ENCODE assay signal across 22 cellular contexts in genomic region chr7:153430931-153431330, GRCh38.
"Had no signal": no experiment of that assay in that cellular context is flagged by ENCODE, and none has a peak within 500 bp of the region (broad histone marks: within the 10 kb centered on the region; RNA-seq: fewer than 3 reads in every experiment).

No MANE protein-coding gene starts in this region.

- DNase-seq: activated CD4-positive, alpha-beta T cell treated with anti-CD3 and anti-CD28 coated beads for 4 hours; activated CD4-positive, alpha-beta T cell treated with anti-CD3 and anti-CD28 coated beads, Interleukin-2, amount 50 U/mL, for 48 hours; activated CD4-positive, CD25-positive, alpha-beta regulatory T cell; activated CD8-positive, alpha-beta memory T cell treated with anti-CD3 and anti-CD28 coated beads, Interleukin-2, amount 50 U/mL, for 48 hours; activated naive CD4-positive, alpha-beta T cell treated with Interleukin-2 at 50 U/mL for 16 hours; activated naive CD8-positive, alpha-beta T cell treated with anti-CD3 and anti-CD28 coated beads for 36 hours; activated T-cell treated with anti-CD3 and anti-CD28 coated beads, Interleukin-2, amount 50 U/mL, for 4 hours; central memory CD4-positive, alpha-beta T cell; effector memory CD4-positive, alpha-beta T cell; immature natural killer cell; natural killer cell; stimulated activated CD4-positive, alpha-beta T cell treated with anti-CD3 and anti-CD28 coated beads, Interleukin-2, amount 100 ng/mL, for 48 hours; stimulated activated CD8-positive, alpha-beta memory T cell treated with anti-CD3 and anti-CD28 coated beads, Interleukin-4, amount 100 ng/mL, for 48 hours; stimulated activated naive B cell treated with anti-CD40 and anti-IgM and Interleukin-4, amounts not matched to agents 10 μg/mL and 1 μg/mL and 100 μg/mL, for 72 hours; T-helper 9 cell; testis; trophoblast cell; uterus had no signal

- H3K4me3 ChIP-seq: esophagus muscularis mucosa, lung, testis, uterus had no signal

- H3K4me3 Mint-ChIP-seq: activated naive CD8-positive, alpha-beta T cell treated with anti-CD3 and anti-CD28 coated beads for 36 hours; activated T-cell treated with anti-CD3 and anti-CD28 coated beads, Interleukin-2, amount 50 U/mL, for 4 hours; immature natural killer cell; mesothelial cell of epicardium; natural killer cell; stimulated activated naive B cell treated with anti-CD40 and anti-IgM and Interleukin-4, amounts not matched to agents 10 μg/mL and 1 μg/mL and 100 μg/mL, for 72 hours had no signal

- H3K27me3 ChIP-seq: esophagus muscularis mucosa, testis, uterus had no signal

- H3K4me1 ChIP-seq: esophagus muscularis mucosa, testis, uterus had no signal

- H3K27me3 Mint-ChIP-seq: activated naive CD8-positive, alpha-beta T cell treated with anti-CD3 and anti-CD28 coated beads for 36 hours; progenitor cell of endocrine pancreas; stimulated activated naive B cell treated with anti-CD40 and anti-IgM and Interleukin-4, amounts not matched to agents 10 μg/mL and 1 μg/mL and 100 μg/mL, for 72 hours had no signal

- H3K36me3 Mint-ChIP-seq: activated naive CD8-positive, alpha-beta T cell treated with anti-CD3 and anti-CD28 coated beads for 36 hours; immature natural killer cell; natural killer cell; stimulated activated naive B cell treated with anti-CD40 and anti-IgM and Interleukin-4, amounts not matched to agents 10 μg/mL and 1 μg/mL and 100 μg/mL, for 72 hours had no signal

- H3K4me1 Mint-ChIP-seq: activated naive CD8-positive, alpha-beta T cell treated with anti-CD3 and anti-CD28 coated beads for 36 hours; immature natural killer cell; mesothelial cell of epicardium; natural killer cell; stimulated activated naive B cell treated with anti-CD40 and anti-IgM and Interleukin-4, amounts not matched to agents 10 μg/mL and 1 μg/mL and 100 μg/mL, for 72 hours had no signal

- H3K27ac Mint-ChIP-seq: activated naive CD8-positive, alpha-beta T cell treated with anti-CD3 and anti-CD28 coated beads for 36 hours; immature natural killer cell; mesothelial cell of epicardium; natural killer cell; progenitor cell of endocrine pancreas; stimulated activated naive B cell treated with anti-CD40 and anti-IgM and Interleukin-4, amounts not matched to agents 10 μg/mL and 1 μg/mL and 100 μg/mL, for 72 hours had no signal

- H3K9me3 ChIP-seq: esophagus muscularis mucosa, testis, uterus had no signal

- H3K27ac ChIP-seq: esophagus muscularis mucosa, testis, uterus had no signal

- H3K36me3 ChIP-seq: esophagus muscularis mucosa, uterus had no signal
